In genomic region chr19:9673912-9674668, GRCh38 we compare ENCODE assay signal across 7 cellular contexts. TPM values are rescaled to one million over a fixed set of nuclear protein-coding genes. Genes with fewer than 3 reads are reported as not detected.
DNase-seq lines count a peak whose midpoint lies in the region; ATAC-seq, FAIRE-seq and TF ChIP-seq lines count a peak whose summit lies in the region.

No MANE protein-coding gene starts in this region.

- H3K4me1 ChIP-seq in mesendoderm (ENCODE audit: control insufficient read depth, low read depth, low read length) (no peaks in the 10 kb centered on the region), stomach smooth muscle (ENCODE audit: control insufficient read depth, insufficient read depth, low read length) (peaks cover 8% of the 10 kb centered on the region)

- peak overlapping the region; percentile 95 for H3K18ac ChIP-seq in mesendoderm (ENCODE audit: low read length)

- ATAC-seq in left lobe of liver, result no peak

- no peak for TF ChIP-seq CTCF in HFF-Myc (IDR thresholded peaks at IDR 0.05; ENCODE audit: low read depth, low read length, missing control alignments)
- TF ChIP-seq CTCF in bronchial epithelial cell (IDR thresholded peaks at IDR 0.05; ENCODE audit: insufficient read depth, low read length, severe bottlenecking), result no peak

- peaks cover 0 to 5% of the 10 kb centered on the region in 2 donors for H3K9me3 ChIP-seq in stomach smooth muscle (ENCODE audit: control insufficient read depth in 2 of 2, low read length in 2 of 2)

- H3K79me2 ChIP-seq in mesendoderm (ENCODE audit: control insufficient read depth, insufficient read depth, low read length), result peaks cover 41% of the 10 kb centered on the region

- H3K27me3 ChIP-seq in bronchial epithelial cell (ENCODE audit: control insufficient read depth, insufficient read depth, low read length) (no peaks in the 10 kb centered on the region), mesendoderm (ENCODE audit: insufficient read depth, low read length, poor library complexity) (no peaks in the 10 kb centered on the region), stomach smooth muscle (ENCODE audit: control insufficient read depth in 1 of 2, insufficient read depth in 2 of 2, low read length in 2 of 2) (no peaks in the 10 kb centered on the region)

- H2BK15ac ChIP-seq in mesendoderm (replicated peaks; ENCODE audit: low read depth), result no peak overlapping the region

- no peak overlapping the region for H4K8ac ChIP-seq in mesendoderm (ENCODE audit: low read depth, low read length)

- peak overlapping the region; percentile 74 for H3K9ac ChIP-seq in mesendoderm (ENCODE audit: low read length)
- H3K9ac ChIP-seq in stomach smooth muscle (ENCODE audit: low read length in 2 of 2), result peak overlapping the region; percentile 94 to 98

- peak overlapping the region; percentile 85 for H3K4ac ChIP-seq in mesendoderm (ENCODE audit: low read depth, low read length)

- H4K5ac ChIP-seq in mesendoderm (ENCODE audit: low read length), result no peak overlapping the region

- no peak overlapping the region for H2AK5ac ChIP-seq in mesendoderm (ENCODE audit: low read length)

- WGBS in mesendoderm (ENCODE audit: extremely low coverage, insufficient coverage, low lambda C conversion rate), result no CpG with 5 or more reads among the region's 15 CpGs

- peak overlapping the region; percentile 88 for H3K56ac ChIP-seq in mesendoderm (ENCODE audit: low read length)

- H3K4me2 ChIP-seq in mesendoderm (ENCODE audit: low read length), result peak overlapping the region; percentile 21

- H3K23ac ChIP-seq in mesendoderm (ENCODE audit: low read length), result no peak overlapping the region

- H3K4me3 ChIP-seq in HFF-Myc (replicated peaks; ENCODE audit: low read depth, low read length), result peak overlapping the region; percentile 84
- H3K4me3 ChIP-seq in bronchial epithelial cell (ENCODE audit: low read depth, low read length), result peak overlapping the region; percentile 79
- peak overlapping the region; percentile 63 for H3K4me3 ChIP-seq in mesendoderm (ENCODE audit: low read length)
- peak overlapping the region; percentile 93 to 96 for H3K4me3 ChIP-seq in stomach smooth muscle (ENCODE audit: low read length in 2 of 2)

- DNase-seq in HFF-Myc (ENCODE audit: extremely low read depth, low read depth) (no peak), SK-N-DZ (ENCODE audit: low spot score) (peak; percentile 4), bronchial epithelial cell (ENCODE audit: low read depth) (peak; percentile 85), mesendoderm (peak; percentile 32), NCI-H2029 (lab: John Stamatoyannopoulos, UW) (no peak), left lobe of liver (ENCODE audit: low spot score) (no peak)

- H3K36me3 ChIP-seq in bronchial epithelial cell (ENCODE audit: control insufficient read depth, insufficient read depth, low read length), result peaks cover 10% of the 10 kb centered on the region
- peaks cover 2% of the 10 kb centered on the region for H3K36me3 ChIP-seq in mesendoderm (ENCODE audit: control insufficient read depth, insufficient read depth, low read length)
- H3K36me3 ChIP-seq in stomach smooth muscle (ENCODE audit: control insufficient read depth in 2 of 2, insufficient read depth in 2 of 2, low read length in 2 of 2), result peaks cover 5% of the 10 kb centered on the region in 2 donors

- peak overlapping the region; percentile 87 for H3K27ac ChIP-seq in mesendoderm (ENCODE audit: low read depth, low read length)
- H3K27ac ChIP-seq in stomach smooth muscle (ENCODE audit: low read length), result peak overlapping the region; percentile 98

- H3K79me1 ChIP-seq in mesendoderm (ENCODE audit: low read length), result peaks cover 9% of the 10 kb centered on the region

- FAIRE-seq in bronchial epithelial cell (lab: Jason Lieb, UNC), result no peak

- H2BK5ac ChIP-seq in mesendoderm (ENCODE audit: low read length), result no peak overlapping the region

- H2BK120ac ChIP-seq in mesendoderm (ENCODE audit: low read depth, low read length), result no peak overlapping the region

RNA-seq across cellular contexts. Expression of gene ZNF562, which starts 0.8 kb away (rescaled TPM):
- 21.3 and 32.1 TPM in 2 replicates for polyA plus RNA-seq in SK-N-DZ (2014; cell fraction: cytosol; rRNA removed)
- 13.7 and 15.4 TPM in 2 replicates for polyA plus RNA-seq in SK-N-DZ (2014; cell fraction: nucleus; rRNA removed)
- total RNA-seq in bronchial epithelial cell, result 43.4 and 49.2 TPM in 2 replicates
- 11.4 TPM for polyA plus RNA-seq in mesendoderm (2013, experiment 1 of 2)
- 11.6 TPM for polyA plus RNA-seq in mesendoderm (2013, experiment 2 of 2)
- total RNA-seq in left lobe of liver, result 10.1 TPM

RNA-seq across cellular contexts. Expression of gene ZNF561, which starts 53.1 kb away (rescaled TPM):
- polyA plus RNA-seq in SK-N-DZ (2014; cell fraction: cytosol; rRNA removed), result 16.5 and 18.5 TPM in 2 replicates
- polyA plus RNA-seq in SK-N-DZ (2014; cell fraction: nucleus; rRNA removed), result 30.0 and 30.6 TPM in 2 replicates
- total RNA-seq in bronchial epithelial cell (46.2 and 64.0 TPM in 2 replicates), left lobe of liver (11.5 TPM)
- polyA plus RNA-seq in mesendoderm (2013, experiment 1 of 2), result 33.8 TPM
- polyA plus RNA-seq in mesendoderm (2013, experiment 2 of 2), result 30.5 TPM

Comparison
In these comparisons a context has a peak if more than half of its experiments do, and no peak if none do; other contexts are left out.
1. DNase-seq: peak in SK-N-DZ (single experiment), bronchial epithelial cell (single experiment) and mesendoderm (single experiment); none in HFF-Myc (single experiment), NCI-H2029 (single experiment) and left lobe of liver (single experiment).
2. Peak in every context shown above with its lines, with median percentiles within 50 percentile points of each other: H3K4me3 ChIP-seq.